In the genomic region with DNA sequence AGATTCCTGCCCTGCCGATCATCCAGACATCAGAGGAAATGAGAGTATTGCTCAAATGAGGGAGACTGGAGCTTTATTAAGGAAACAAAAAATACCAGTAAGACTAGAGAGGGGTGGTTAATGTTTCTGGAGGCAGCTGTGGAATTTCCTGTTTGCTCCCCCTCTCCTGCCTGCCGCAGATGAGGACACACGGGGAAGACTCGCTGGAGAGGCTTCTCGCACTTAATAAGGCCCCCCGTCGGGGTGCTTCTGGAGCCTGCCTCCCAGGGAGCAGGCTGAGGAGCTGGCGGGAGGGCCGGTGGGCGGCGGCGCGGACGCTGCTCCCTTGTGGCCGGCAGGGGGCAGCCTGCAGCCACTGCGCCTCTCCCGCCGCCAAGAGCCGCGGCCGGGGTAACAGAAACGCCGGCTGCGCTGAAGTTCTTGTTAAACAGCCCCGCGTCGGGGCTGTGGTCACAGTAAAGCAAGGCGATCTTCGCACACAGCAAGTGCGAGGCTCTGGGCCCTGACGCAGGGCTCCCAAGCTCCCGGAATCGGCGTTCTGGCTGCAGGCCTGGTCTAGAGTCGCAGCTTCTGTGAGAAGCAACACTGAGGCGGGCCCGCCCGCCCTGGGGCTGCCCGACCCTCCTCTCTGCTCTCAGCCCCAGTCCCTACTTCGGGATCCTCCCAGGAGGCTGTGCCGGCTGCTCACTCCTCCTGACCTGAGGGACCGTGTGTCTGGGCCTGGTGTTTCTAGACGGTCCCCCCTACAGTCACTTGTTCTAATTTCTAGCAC, we compare ENCODE assay signal across 8 cellular contexts. TPM values are rescaled to one million over a fixed set of nuclear protein-coding genes. Genes with fewer than 3 reads are reported as not detected.
DNase-seq lines count a peak whose midpoint lies in the region; ATAC-seq and TF ChIP-seq lines count a peak whose summit lies in the region.

No MANE protein-coding gene starts in this region.

- no peak overlapping the region for H2AFZ ChIP-seq in osteoblast (ENCODE audit: low read length)

- peak; percentile 97 for DNase-seq in DMS 273 (lab: John Stamatoyannopoulos, UW; ENCODE audit: unreplicated experiment)
- DNase-seq in HT1080 (ENCODE audit: low read depth), result peak; percentile 96
- no peak for DNase-seq in RWPE2 (ENCODE audit: low spot score)
- DNase-seq in activated naive CD4-positive, alpha-beta T cell treated with Interleukin-2 at 50 U/mL for 16 hours, result peak; percentile 66
- DNase-seq in globus pallidus (ENCODE audit: low spot score), result peak; percentile 68
- peak; percentile 97 for DNase-seq in osteoblast (ENCODE audit: insufficient read length, low spot score, missing footprints)

- H3K4me2 ChIP-seq in osteoblast (ENCODE audit: insufficient read depth, low read length), result peak overlapping the region; percentile 67

- H3K79me2 ChIP-seq in osteoblast (ENCODE audit: insufficient read depth, low read length), result no peaks in the 10 kb centered on the region

- H3K4me1 ChIP-seq in RWPE2 (ENCODE audit: insufficient read depth, poor library complexity, severe bottlenecking) (peaks cover 24% of the 10 kb centered on the region), osteoblast (ENCODE audit: insufficient read depth, low read length) (peaks cover 27% of the 10 kb centered on the region)

- H4K20me1 ChIP-seq in osteoblast (ENCODE audit: insufficient read depth, low read length), result peaks cover 5% of the 10 kb centered on the region

- H3K27me3 ChIP-seq in RWPE2 (ENCODE audit: insufficient read depth, poor library complexity, severe bottlenecking) (no peaks in the 10 kb centered on the region), osteoblast (ENCODE audit: insufficient read depth, low read length) (no peaks in the 10 kb centered on the region)

- H3K27ac ChIP-seq in RWPE2 (ENCODE audit: poor library complexity, severe bottlenecking) (peak overlapping the region; percentile 81), osteoblast (ENCODE audit: low read depth, low read length) (peak overlapping the region; percentile 86), temporal lobe (ENCODE audit: low read depth, low read length) (peak overlapping the region; percentile 14)

- H3K4me3 ChIP-seq in RWPE2 (ENCODE audit: severe bottlenecking) (no peak overlapping the region), osteoblast (ENCODE audit: insufficient read depth, low read length) (peak overlapping the region; percentile 45)

- TF ChIP-seq CTCF in RWPE2 (IDR thresholded peaks at IDR 0.05; ENCODE audit: poor library complexity, severe bottlenecking) (peak; percentile 97), osteoblast (IDR thresholded peaks at IDR 0.05; ENCODE audit: extremely low read depth, low read depth, low read length) (peak; percentile 85)

- peak; percentile 75 for ATAC-seq in RWPE2 (ENCODE audit: low read depth)
- no peak for ATAC-seq in HG02973 (IDR thresholded peaks at IDR 0.05; ENCODE audit: unreplicated experiment)

- peaks cover 37% of the 10 kb centered on the region for H3K36me3 ChIP-seq in RWPE2 (ENCODE audit: low read depth)
- H3K36me3 ChIP-seq in osteoblast (ENCODE audit: insufficient read depth, low read length), result peaks cover 39% of the 10 kb centered on the region

- H3K9me3 ChIP-seq in RWPE2 (ENCODE audit: severe bottlenecking) (no peaks in the 10 kb centered on the region), osteoblast (ENCODE audit: low read depth, low read length) (no peaks in the 10 kb centered on the region)

RNA-seq across cellular contexts. Expression of a gene that starts 17.4 kb away (rescaled TPM):
- total RNA-seq in HT1080 (2014; rRNA removed; shearing (Covaris generic)), result 33.8 and 39.7 TPM in 2 replicates
- polyA plus RNA-seq in HT1080 (2015; cell fraction: cytosol; rRNA removed), result 42.7 and 44.1 TPM in 2 replicates
- polyA plus RNA-seq in HT1080 (2015; cell fraction: nucleus; rRNA removed), result 98.5 and 119 TPM in 2 replicates
- total RNA-seq in osteoblast (47.4 and 49.2 TPM in 2 replicates), temporal lobe (23.6 TPM)

RNA-seq across cellular contexts. Expression of a gene that starts 24.8 kb away (rescaled TPM):
- total RNA-seq in HT1080 (2014; rRNA removed; shearing (Covaris generic)), result not detected in 2 replicates
- 0.05 TPM in 1 of 2 replicates, not detected in the other for polyA plus RNA-seq in HT1080 (2015; cell fraction: cytosol; rRNA removed)
- polyA plus RNA-seq in HT1080 (2015; cell fraction: nucleus; rRNA removed), result not detected in 2 replicates
- total RNA-seq in osteoblast (under 0.01 and 0.29 TPM in 2 replicates), temporal lobe (not detected)

RNA-seq across cellular contexts. Expression of a gene that starts 32.3 kb away (rescaled TPM):
- total RNA-seq in HT1080 (2014; rRNA removed; shearing (Covaris generic)), result not detected in 2 replicates
- polyA plus RNA-seq in HT1080 (2015; cell fraction: cytosol; rRNA removed), result not detected in 2 replicates
- not detected in 2 replicates for polyA plus RNA-seq in HT1080 (2015; cell fraction: nucleus; rRNA removed)
- not detected in 2 replicates for total RNA-seq in osteoblast
- total RNA-seq in temporal lobe, result not detected

Comparison
In these comparisons a context has a peak if more than half of its experiments do, and no peak if none do; other contexts are left out.
1. H3K27ac ChIP-seq: peak in every context shown above with its lines; median percentile 86 in osteoblast; 81 in RWPE2; 14 in temporal lobe.